Comparison of ENCODE assay signal across 27 cellular contexts in the genomic region with DNA sequence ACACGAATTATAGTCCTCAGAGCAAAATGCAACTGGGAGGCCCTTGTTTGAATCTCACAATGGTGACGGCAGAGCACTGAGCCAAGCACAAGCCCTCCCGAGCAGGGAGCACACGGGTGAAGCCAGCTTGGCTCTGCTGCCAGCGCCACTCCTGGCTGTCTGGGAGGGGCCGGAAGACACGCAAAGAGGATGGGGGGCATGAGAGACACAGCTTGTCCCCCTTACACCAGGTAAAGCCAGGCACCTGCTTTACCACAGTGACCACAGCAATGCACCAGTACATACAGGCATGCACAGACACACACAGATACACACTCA.
"Had no signal": no experiment of that assay in that cellular context is flagged by ENCODE, and none has a peak within 500 bp of the region (broad histone marks: within the 10 kb centered on the region; RNA-seq: fewer than 3 reads in every experiment).

No MANE protein-coding gene starts in this region.

- FAIRE-seq: islet of Langerhans, kidney, pancreas had no signal

- H3K4me3 ChIP-seq: left lung, lung, mucosa of descending colon, pancreas, prostate gland, skin epidermis, stomach, thoracic aorta, tibial artery, uterus had no signal

- H3K9me3 ChIP-seq: left lung, mucosa of descending colon, pancreas, prostate gland, stomach, thoracic aorta, tibial artery, uterus had no signal

- H3K4me1 ChIP-seq: left lung, pancreas, prostate gland, stomach, tibial artery had no signal

- ATAC-seq: left colon; left lung; mucosa of descending colon; naive thymus-derived CD4-positive, alpha-beta T cell; pancreas; right cardiac atrium; sciatic nerve; stimulated activated naive B cell treated with anti-CD40 and anti-IgM and Interleukin-4, amounts not matched to agents 10 μg/mL and 1 μg/mL and 100 μg/mL, for 72 hours; stimulated activated naive CD8-positive, alpha-beta T cell treated with anti-CD3 and anti-CD28 coated beads, Interleukin-15, Interleukin-2, amounts not matched to agents 100 U/mL and 50 U/mL, for 24 hours had no signal

- H3K27me3 ChIP-seq: uterus had no signal

- H3K27ac ChIP-seq: left lung, pancreas, prostate gland, skin epidermis, stomach, thoracic aorta, tibial artery, uterus had no signal

- DNase-seq: hypothalamus; immature natural killer cell; kidney; left colon; mesendoderm; midbrain; mucosa of descending colon; naive thymus-derived CD4-positive, alpha-beta T cell; nucleus accumbens; pancreas; right cardiac atrium; stimulated activated CD4-positive, alpha-beta T cell treated with anti-CD3 and anti-CD28 coated beads, Interleukin-12 subunit alpha, Interleukin-12 subunit beta, amount 100 ng/mL, for 4 hours; stimulated activated CD4-positive, alpha-beta T cell treated with anti-CD3 and anti-CD28 coated beads, Interleukin-15, amount 100 ng/mL, for 24 hours; stimulated activated CD4-positive, alpha-beta T cell treated with anti-CD3 and anti-CD28 coated beads, Interleukin-2, amount 100 ng/mL, for 24 hours; stimulated activated CD4-positive, alpha-beta T cell treated with anti-CD3 and anti-CD28 coated beads, Interleukin-4, amount 100 ng/mL, for 1 hour; stimulated activated naive B cell treated with anti-CD40 and anti-IgM and Interleukin-4, amounts not matched to agents 10 μg/mL and 1 μg/mL and 100 μg/mL, for 72 hours; stimulated activated naive CD8-positive, alpha-beta T cell treated with anti-CD3 and anti-CD28 coated beads, Interleukin-15, Interleukin-2, amounts not matched to agents 100 U/mL and 50 U/mL, for 24 hours; stomach; tibial artery; uterus had no signal

- H3K36me3 ChIP-seq: left lung, pancreas, prostate gland, stomach, thoracic aorta, tibial artery, uterus had no signal
